In the genomic region with DNA sequence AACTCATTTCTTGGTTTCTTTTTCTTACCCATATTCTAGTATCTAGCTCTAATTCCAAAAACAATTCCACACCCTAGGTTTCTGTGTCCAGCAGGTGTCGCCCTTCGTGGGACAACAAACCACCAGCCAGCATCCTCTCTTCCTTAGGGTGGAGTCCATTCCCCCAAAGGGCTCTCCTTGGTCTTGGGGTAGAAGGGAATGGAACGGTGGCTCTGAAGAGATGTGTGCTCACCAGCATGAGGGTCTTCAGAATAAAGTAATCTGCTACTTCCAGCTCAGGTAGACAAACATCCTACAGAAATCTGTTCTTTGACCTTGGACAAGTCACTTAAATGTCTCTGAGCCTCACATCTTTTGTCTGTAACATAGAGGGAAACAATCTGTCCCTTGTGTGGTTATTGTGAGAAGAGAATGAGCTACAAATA, we compare ENCODE assay signal across 8 cellular contexts. TPM values are rescaled to one million over a fixed set of nuclear protein-coding genes. Genes with fewer than 3 reads are reported as not detected.
DNase-seq lines count a peak whose midpoint lies in the region; ATAC-seq and TF ChIP-seq lines count a peak whose summit lies in the region.

No MANE protein-coding gene starts in this region.

- POLR2A ChIA-PET in activated CD4-positive, alpha-beta T cell treated with anti-CD3 and anti-CD28 coated beads for 36 hours (lab: Charles Lee), result interaction anchor here (0.6 to 2.1 kb wide), 5 partner anchors 36 to 65 kb away, joined by 3 to 19 read pairs (median 6); no protein-coding TSS in a partner anchor

- TF ChIP-seq CTCF in chondrocyte (IDR thresholded peaks at IDR 0.05), result peak; percentile 92

- H3K27ac Mint-ChIP-seq in activated CD4-positive, alpha-beta T cell treated with anti-CD3 and anti-CD28 coated beads for 36 hours, result no peak overlapping the region
- H3K27ac Mint-ChIP-seq in chondrocyte (ENCODE audit: unreplicated experiment), result no peak overlapping the region

- peaks cover 5% of the 10 kb centered on the region for H3K4me1 Mint-ChIP-seq in activated CD4-positive, alpha-beta T cell treated with anti-CD3 and anti-CD28 coated beads for 36 hours
- H3K4me1 Mint-ChIP-seq in chondrocyte (ENCODE audit: low read depth), result no peaks in the 10 kb centered on the region

- H3K4me3 Mint-ChIP-seq in activated CD4-positive, alpha-beta T cell treated with anti-CD3 and anti-CD28 coated beads for 36 hours, result no peak overlapping the region
- no peak overlapping the region for H3K4me3 Mint-ChIP-seq in chondrocyte (ENCODE audit: unreplicated experiment)

- CTCF ChIA-PET in activated CD4-positive, alpha-beta T cell treated with anti-CD3 and anti-CD28 coated beads for 36 hours (lab: Charles Lee), result interaction anchor here (0.6 to 5.6 kb wide), 39 partner anchors 9 to 875 kb away, joined by 3 to 154 read pairs (median 6); a partner anchor contains a TSS

- H3K36me3 Mint-ChIP-seq in activated CD4-positive, alpha-beta T cell treated with anti-CD3 and anti-CD28 coated beads for 36 hours (ENCODE audit: low read depth), result no peaks in the 10 kb centered on the region
- H3K36me3 Mint-ChIP-seq in chondrocyte (ENCODE audit: low read depth), result no peaks in the 10 kb centered on the region

- H3K9me3 Mint-ChIP-seq in activated CD4-positive, alpha-beta T cell treated with anti-CD3 and anti-CD28 coated beads for 36 hours (ENCODE audit: low read depth), result no peaks in the 10 kb centered on the region
- no peaks in the 10 kb centered on the region for H3K9me3 Mint-ChIP-seq in chondrocyte (ENCODE audit: low read depth)

- intact Hi-C loops in activated CD4-positive, alpha-beta T cell treated with anti-CD3 and anti-CD28 coated beads for 36 hours (cut with DNase I, micrococcal nuclease), result loop anchor here (1.0 to 5.0 kb wide), 5 partner anchors 13 to 52 kb away; a partner anchor contains a TSS

- peak; percentile 69 for ATAC-seq in activated CD4-positive, alpha-beta T cell treated with anti-CD3 and anti-CD28 coated beads for 36 hours
- ATAC-seq in left lobe of liver, result peak; percentile 92
- no peak for ATAC-seq in GM21786 (IDR thresholded peaks at IDR 0.05; ENCODE audit: unreplicated experiment)

- peak; percentile 64 for DNase-seq in SIG-M5 treated with dmso at 0.1 percent for 504 hours (lab: John Stamatoyannopoulos, UW; ENCODE audit: unreplicated experiment)
- no peak for DNase-seq in SIG-M5 (lab: John Stamatoyannopoulos, UW)
- peak; percentile 30 for DNase-seq in NCI-H226
- DNase-seq in activated CD4-positive, alpha-beta T cell treated with anti-CD3 and anti-CD28 coated beads for 36 hours, result peak; percentile 85
- DNase-seq in chondrocyte (ENCODE audit: low spot score), result no peak
- DNase-seq in left lobe of liver (ENCODE audit: low spot score), result peak; percentile 72
- peak; percentile 64 to 74 for DNase-seq in stimulated activated CD4-positive, alpha-beta T cell treated with anti-CD3 and anti-CD28 coated beads, Interleukin-4, amount 100 ng/mL, for 4 hours

- no peaks in the 10 kb centered on the region for H3K27me3 Mint-ChIP-seq in activated CD4-positive, alpha-beta T cell treated with anti-CD3 and anti-CD28 coated beads for 36 hours
- H3K27me3 Mint-ChIP-seq in chondrocyte (ENCODE audit: low read depth), result peaks cover 60% of the 10 kb centered on the region

RNA-seq across cellular contexts. Expression of a gene that starts 7.2 kb away (rescaled TPM):
- 1 to 10 TPM; 1.9 to 2.3 TPM for total RNA-seq in activated CD4-positive, alpha-beta T cell treated with anti-CD3 and anti-CD28 coated beads for 36 hours
- total RNA-seq in chondrocyte, result not detected in 3 replicates
- total RNA-seq in left lobe of liver, result 2.6 TPM

RNA-seq across cellular contexts. Expression of a gene that starts 19.2 kb away (rescaled TPM):
- total RNA-seq in activated CD4-positive, alpha-beta T cell treated with anti-CD3 and anti-CD28 coated beads for 36 hours, result 10 to 100 TPM; 11.8 TPM
- total RNA-seq in chondrocyte (3.6 to 5.5 TPM (median 5.4 TPM) in 3 replicates), left lobe of liver (6.6 TPM)

RNA-seq across cellular contexts. Expression of a gene that starts 34.7 kb away (rescaled TPM):
- total RNA-seq in activated CD4-positive, alpha-beta T cell treated with anti-CD3 and anti-CD28 coated beads for 36 hours, result 100 to 1,000 TPM; 230 to 338 TPM
- total RNA-seq in chondrocyte (149 to 165 TPM (median 150 TPM) in 3 replicates), left lobe of liver (76.2 TPM)

Comparison
In these comparisons a context has a peak if more than half of its experiments do, and no peak if none do; other contexts are left out.
1. DNase-seq: peak in SIG-M5 treated with dmso at 0.1 percent for 504 hours (single experiment), NCI-H226 (single experiment), activated CD4-positive, alpha-beta T cell treated with anti-CD3 and anti-CD28 coated beads for 36 hours (single experiment), left lobe of liver (single experiment) and stimulated activated CD4-positive, alpha-beta T cell treated with anti-CD3 and anti-CD28 coated beads, Interleukin-4, amount 100 ng/mL, for 4 hours (2 of 2); none in SIG-M5 (single experiment) and chondrocyte (single experiment).